Comparison of ENCODE assay signal across 9 cellular contexts in the genomic region with DNA sequence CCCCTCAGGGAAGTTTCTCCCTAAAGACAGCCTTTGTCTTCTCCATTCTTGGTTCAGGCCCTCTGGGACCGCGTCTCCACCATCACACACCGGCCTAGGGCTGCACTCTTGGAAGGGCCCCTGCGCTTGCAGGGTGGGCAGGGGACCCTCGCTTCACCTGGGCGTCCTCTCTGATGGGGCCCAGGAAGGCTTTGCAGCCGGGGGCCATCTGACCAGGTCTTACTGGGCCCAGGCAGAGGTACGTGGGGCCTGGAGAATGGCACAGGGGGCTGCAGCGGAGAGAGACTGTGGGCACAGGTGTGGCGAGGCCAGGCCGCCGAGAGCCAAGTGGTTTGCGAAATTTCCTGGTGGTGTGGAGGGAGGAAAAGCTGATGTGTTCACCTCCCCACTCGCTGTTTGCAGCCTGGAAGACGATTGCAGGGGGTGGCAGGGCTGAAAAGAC. TPM values are rescaled to one million over a fixed set of nuclear protein-coding genes. Genes with fewer than 3 reads are reported as not detected.
DNase-seq lines count a peak whose midpoint lies in the region; ATAC-seq and TF ChIP-seq lines count a peak whose summit lies in the region.
"Had no signal": no experiment of that assay in that cellular context is flagged by ENCODE, and none has a peak within 500 bp of the region (broad histone marks: within the 10 kb centered on the region; RNA-seq: fewer than 3 reads in every experiment).

No MANE protein-coding gene starts in this region.

- DNase-seq in AG20443 (ENCODE audit: low spot score) = peak; percentile 7
- DNase-seq in coronary artery (ENCODE audit: low spot score) = peak; percentile 68
- no peak for DNase-seq in natural killer cell
- DNase-seq in NCI-H1694 (lab: John Stamatoyannopoulos, UW) = no peak
- DNase-seq in NCI-H2029 (lab: John Stamatoyannopoulos, UW) = no peak

- H3K27ac Mint-ChIP-seq in IgD-negative memory B cell (peak overlapping the region; percentile 89 to 97 (median 90)), natural killer cell (peak overlapping the region; percentile 83 to 97)

- H3K4me1 Mint-ChIP-seq in IgD-negative memory B cell (peaks cover 33 to 46% (median 38%) of the 10 kb centered on the region in 3 donors), natural killer cell (peaks cover 30 to 46% of the 10 kb centered on the region in 2 donors)

- peak overlapping the region; percentile 75 for H3K4me3 ChIP-seq in coronary artery

- TF ChIP-seq CTCF in coronary artery (IDR thresholded peaks at IDR 0.05) = no peak
- no peak for TF ChIP-seq CTCF in natural killer cell (IDR thresholded peaks at IDR 0.05)

- H3K4me3 Mint-ChIP-seq in IgD-negative memory B cell (peak overlapping the region; percentile 75 to 96 (median 94)), natural killer cell (peak overlapping the region; percentile 97)

- peak overlapping the region; percentile 76 to 84 for H3K27ac ChIP-seq in coronary artery

- peaks cover 6% of the 10 kb centered on the region for H3K36me3 Mint-ChIP-seq in IgD-negative memory B cell
- H3K36me3 Mint-ChIP-seq in natural killer cell = no peaks in the 10 kb centered on the region

- H3K9me3 Mint-ChIP-seq in IgD-negative memory B cell = no peaks in the 10 kb centered on the region
- H3K9me3 Mint-ChIP-seq in natural killer cell = no peaks in the 10 kb centered on the region

- H3K27me3 Mint-ChIP-seq in IgD-negative memory B cell (no peaks in the 10 kb centered on the region), natural killer cell (ENCODE audit: low read depth in 2 of 2) (no peaks in the 10 kb centered on the region)

- no peak for ATAC-seq in natural killer cell
- no peak for ATAC-seq in GM19463 (IDR thresholded peaks at IDR 0.05; ENCODE audit: unreplicated experiment)
- no peak for ATAC-seq in HG02610 (IDR thresholded peaks at IDR 0.05; ENCODE audit: unreplicated experiment)

- intact Hi-C loops in natural killer cell (cut with micrococcal nuclease) = loop anchor here (10.0 kb wide), 1 partner anchor 414 kb away; the partner anchor contains the start of gene ZNF22

RNA-seq across cellular contexts. Expression of gene ALOX5, which starts 44.4 kb away (rescaled TPM):
- polyA plus RNA-seq in IgD-negative memory B cell = 193 TPM
- 10 to 100 TPM in 2 of 3 donors, 1 to 10 TPM in 1; 8.6 to 93.5 (median 12.4) TPM for total RNA-seq in natural killer cell
- total RNA-seq: LHCN-M2 had no signal

Comparison
In these comparisons a context has a peak if more than half of its experiments do, and no peak if none do; other contexts are left out.
1. DNase-seq: peak in AG20443 (single experiment) and coronary artery (single experiment); none in natural killer cell (single experiment), NCI-H1694 (single experiment) and NCI-H2029 (single experiment).